Comparison of ENCODE assay signal across 9 cellular contexts in the genomic region with DNA sequence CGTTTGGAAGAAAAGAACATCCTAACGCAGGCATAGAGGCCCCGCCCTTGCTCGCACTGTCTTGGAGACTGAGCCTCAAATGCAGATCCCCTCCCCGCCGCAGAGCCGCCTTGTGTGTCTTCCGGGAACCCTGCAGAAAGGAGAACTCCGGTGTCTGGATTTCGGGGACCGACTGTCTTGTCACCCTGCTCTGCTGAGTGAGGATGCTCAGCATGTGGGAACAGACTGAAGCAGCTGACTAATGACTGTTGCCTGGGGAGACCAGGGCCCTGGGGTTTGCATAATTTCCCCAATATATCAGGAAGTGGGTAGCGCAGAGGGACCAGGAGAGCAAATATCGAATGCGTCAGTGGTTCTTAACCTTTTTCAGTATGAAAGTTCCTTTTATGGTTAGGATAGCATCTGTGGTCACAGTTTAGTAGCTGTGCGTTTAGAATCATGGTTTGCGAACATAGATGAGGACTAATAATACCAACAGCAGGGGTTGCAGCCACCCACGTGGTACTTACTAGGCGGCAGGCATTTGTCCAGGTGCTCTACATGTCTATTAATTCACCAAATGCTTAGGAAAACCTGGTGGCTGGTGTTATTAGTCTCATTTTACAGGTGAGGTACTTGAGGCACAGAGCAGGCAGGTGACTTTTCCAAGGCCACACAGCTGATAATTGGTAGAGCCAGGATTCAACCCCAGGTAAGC. TPM values are rescaled to one million over a fixed set of nuclear protein-coding genes. Genes with fewer than 3 reads are reported as not detected.
DNase-seq lines count a peak whose midpoint lies in the region; ATAC-seq and TF ChIP-seq lines count a peak whose summit lies in the region.
"Had no signal": no experiment of that assay in that cellular context is flagged by ENCODE, and none has a peak within 500 bp of the region (broad histone marks: within the 10 kb centered on the region; RNA-seq: fewer than 3 reads in every experiment).

No MANE protein-coding gene starts in this region.

- peaks cover 3 to 23% (median 14%) of the 10 kb centered on the region in 11 donors for H3K9me3 Mint-ChIP-seq in naive thymus-derived CD4-positive, alpha-beta T cell
- H3K9me3 Mint-ChIP-seq in activated T-helper 1 cell treated with anti-CD3 and anti-CD28 coated beads, Interleukin-12 subunit alpha, Interleukin-12 subunit beta, Interleukin-2, Interleukin-4 antibody, amounts not matched to agents 30 ng/mL and 10 ng/mL and 1 ng/mL, durations not matched to agents 14 hours and 24 hours and 36 hours = peaks cover 12% of the 10 kb centered on the region

- TF ChIP-seq POLR2A in ovary (IDR thresholded peaks at IDR 0.05) = no peak

- no peak overlapping the region for H3K4me3 ChIP-seq in naive thymus-derived CD4-positive, alpha-beta T cell (ENCODE audit: low read length)
- no peak overlapping the region for H3K4me3 ChIP-seq in ovary
- H3K4me3 ChIP-seq: heart left ventricle had no signal

- peak; percentile 81 for ATAC-seq in HG03045 (IDR thresholded peaks at IDR 0.05; ENCODE audit: unreplicated experiment)
- peak; percentile 90 for ATAC-seq in naive thymus-derived CD4-positive, alpha-beta T cell

- H3K27me3 ChIP-seq in naive thymus-derived CD4-positive, alpha-beta T cell (ENCODE audit: control insufficient read depth in 2 of 2, insufficient read depth in 2 of 2, low read length in 2 of 2) = no peaks in the 10 kb centered on the region
- H3K27me3 ChIP-seq in ovary = no peaks in the 10 kb centered on the region
- H3K27me3 ChIP-seq: heart left ventricle had no signal

- POLR2A ChIA-PET in naive thymus-derived CD4-positive, alpha-beta T cell (lab: Charles Lee) = no interaction called here

- no peak overlapping the region for H3K4me3 Mint-ChIP-seq in naive thymus-derived CD4-positive, alpha-beta T cell
- no peak overlapping the region for H3K4me3 Mint-ChIP-seq in activated T-helper 1 cell treated with anti-CD3 and anti-CD28 coated beads, Interleukin-12 subunit alpha, Interleukin-12 subunit beta, Interleukin-2, Interleukin-4 antibody, amounts not matched to agents 30 ng/mL and 10 ng/mL and 1 ng/mL, durations not matched to agents 14 hours and 24 hours and 36 hours

- TF ChIP-seq CTCF in ovary (IDR thresholded peaks at IDR 0.05) = no peak

- H3K36me3 ChIP-seq in naive thymus-derived CD4-positive, alpha-beta T cell (ENCODE audit: control insufficient read depth in 2 of 3, insufficient read depth in 3 of 3, low read length in 3 of 3) = no peaks in the 10 kb centered on the region
- no peaks in the 10 kb centered on the region for H3K36me3 ChIP-seq in ovary
- H3K36me3 ChIP-seq: heart left ventricle had no signal

- TF ChIP-seq EP300 in ovary (IDR thresholded peaks at IDR 0.05) = no peak

- peak; percentile 27 for DNase-seq in stimulated activated naive CD4-positive, alpha-beta T cell treated with Interleukin-2 at 50 U/mL for 16 hours (lab: John Stamatoyannopoulos, UW)
- DNase-seq in stimulated activated naive CD4-positive, alpha-beta T cell (lab: John Stamatoyannopoulos, UW) = no peak
- peak; percentile 25 for DNase-seq in T follicular helper cell (ENCODE audit: low read depth)
- DNase-seq in naive thymus-derived CD4-positive, alpha-beta T cell = no peak
- no peak for DNase-seq in activated T-helper 1 cell treated with anti-CD3 and anti-CD28 coated beads, Interleukin-12 subunit alpha, Interleukin-12 subunit beta, Interleukin-2, Interleukin-4 antibody, amounts not matched to agents 30 ng/mL and 10 ng/mL and 1 ng/mL, durations not matched to agents 14 hours and 24 hours and 36 hours (ENCODE audit: low spot score)
- DNase-seq in GF-D8 (lab: John Stamatoyannopoulos, UW) = no peak
- no peak for DNase-seq in ovary

- H3K27ac Mint-ChIP-seq in naive thymus-derived CD4-positive, alpha-beta T cell = no peak overlapping the region
- no peak overlapping the region for H3K27ac Mint-ChIP-seq in activated T-helper 1 cell treated with anti-CD3 and anti-CD28 coated beads, Interleukin-12 subunit alpha, Interleukin-12 subunit beta, Interleukin-2, Interleukin-4 antibody, amounts not matched to agents 30 ng/mL and 10 ng/mL and 1 ng/mL, durations not matched to agents 14 hours and 24 hours and 36 hours

- CTCF ChIA-PET in naive thymus-derived CD4-positive, alpha-beta T cell (lab: Charles Lee) = no interaction called here

- no peak overlapping the region for H3K27ac ChIP-seq in naive thymus-derived CD4-positive, alpha-beta T cell (ENCODE audit: low read depth, low read length)
- H3K27ac ChIP-seq in ovary = no peak overlapping the region

- H3K36me3 Mint-ChIP-seq in naive thymus-derived CD4-positive, alpha-beta T cell = peaks cover 10 to 23% (median 20%) of the 10 kb centered on the region in 5 donors
- H3K36me3 Mint-ChIP-seq in activated T-helper 1 cell treated with anti-CD3 and anti-CD28 coated beads, Interleukin-12 subunit alpha, Interleukin-12 subunit beta, Interleukin-2, Interleukin-4 antibody, amounts not matched to agents 30 ng/mL and 10 ng/mL and 1 ng/mL, durations not matched to agents 14 hours and 24 hours and 36 hours (ENCODE audit: low read depth) = peaks cover 5% of the 10 kb centered on the region

- H3K9me3 ChIP-seq in naive thymus-derived CD4-positive, alpha-beta T cell (ENCODE audit: control insufficient read depth in 2 of 3, low read length in 3 of 3) = peaks cover 0 to 13% (median 0%) of the 10 kb centered on the region in 3 experiments
- peaks cover 0 to 2% of the 10 kb centered on the region in 2 donors for H3K9me3 ChIP-seq in ovary

- no peaks in the 10 kb centered on the region for H3K27me3 Mint-ChIP-seq in naive thymus-derived CD4-positive, alpha-beta T cell
- peaks cover 1% of the 10 kb centered on the region for H3K27me3 Mint-ChIP-seq in activated T-helper 1 cell treated with anti-CD3 and anti-CD28 coated beads, Interleukin-12 subunit alpha, Interleukin-12 subunit beta, Interleukin-2, Interleukin-4 antibody, amounts not matched to agents 30 ng/mL and 10 ng/mL and 1 ng/mL, durations not matched to agents 14 hours and 24 hours and 36 hours (ENCODE audit: insufficient read depth)

- peaks cover 0 to 20% of the 10 kb centered on the region in 2 donors for H3K4me1 ChIP-seq in naive thymus-derived CD4-positive, alpha-beta T cell (ENCODE audit: control insufficient read depth in 2 of 2, insufficient read depth in 2 of 2, low read length in 2 of 2)
- H3K4me1 ChIP-seq in ovary (ENCODE audit: insufficient read depth) = no peaks in the 10 kb centered on the region

- WGBS in ovary, 3 donors = 90 to 94% (median 93%) methylated on average over 18 of the region's 18 CpGs

- peaks cover 0 to 24% (median 0%) of the 10 kb centered on the region in 7 donors for H3K4me1 Mint-ChIP-seq in naive thymus-derived CD4-positive, alpha-beta T cell
- peaks cover 4% of the 10 kb centered on the region for H3K4me1 Mint-ChIP-seq in activated T-helper 1 cell treated with anti-CD3 and anti-CD28 coated beads, Interleukin-12 subunit alpha, Interleukin-12 subunit beta, Interleukin-2, Interleukin-4 antibody, amounts not matched to agents 30 ng/mL and 10 ng/mL and 1 ng/mL, durations not matched to agents 14 hours and 24 hours and 36 hours (ENCODE audit: low read depth)

- intact Hi-C loops in naive thymus-derived CD4-positive, alpha-beta T cell (cut with micrococcal nuclease) = loop anchor here in 1 of 2 donors (1.0 kb wide), 1 partner anchor 13 kb away; no protein-coding TSS in a partner anchor
- intact Hi-C loops in activated T-helper 1 cell treated with anti-CD3 and anti-CD28 coated beads, Interleukin-12 subunit alpha, Interleukin-12 subunit beta, Interleukin-2, Interleukin-4 antibody, amounts not matched to agents 30 ng/mL and 10 ng/mL and 1 ng/mL, durations not matched to agents 14 hours and 24 hours and 36 hours (cut with micrococcal nuclease) = no loop called here
- intact Hi-C loops in ovary (cut with DNase I) = no loop called here

RNA-seq across cellular contexts. Expression of a gene that starts 14.3 kb away (rescaled TPM):
- 10 to 100 TPM in 1 of 5 experiments, 1 to 10 TPM in 4; 6.4 to 15.3 (median 7.0) TPM for total RNA-seq in naive thymus-derived CD4-positive, alpha-beta T cell
- 1 to 10 TPM; 2.8 to 3.9 TPM for polyA plus RNA-seq in naive thymus-derived CD4-positive, alpha-beta T cell
- total RNA-seq in activated T-helper 1 cell treated with anti-CD3 and anti-CD28 coated beads, Interleukin-12 subunit alpha, Interleukin-12 subunit beta, Interleukin-2, Interleukin-4 antibody, amounts not matched to agents 30 ng/mL and 10 ng/mL and 1 ng/mL, durations not matched to agents 14 hours and 24 hours and 36 hours = 9.2 and 10.5 TPM in 2 replicates
- total RNA-seq in ovary = 10 to 100 TPM; 11.4 to 35.2 (median 13.7) TPM
- 10 to 100 TPM; 10.8 to 31.8 TPM for polyA plus RNA-seq in ovary

Comparison
In these comparisons a context has a peak if more than half of its experiments do, and no peak if none do; other contexts are left out.
1. DNase-seq: peak in stimulated activated naive CD4-positive, alpha-beta T cell treated with Interleukin-2 at 50 U/mL for 16 hours (single experiment) and T follicular helper cell (single experiment); none in stimulated activated naive CD4-positive, alpha-beta T cell (0 of 6), naive thymus-derived CD4-positive, alpha-beta T cell (0 of 9), activated T-helper 1 cell treated with anti-CD3 and anti-CD28 coated beads, Interleukin-12 subunit alpha, Interleukin-12 subunit beta, Interleukin-2, Interleukin-4 antibody, amounts not matched to agents 30 ng/mL and 10 ng/mL and 1 ng/mL, durations not matched to agents 14 hours and 24 hours and 36 hours (single experiment), GF-D8 (single experiment) and ovary (0 of 5).